8 cellular contexts compared by ENCODE assay signal in the genomic region with DNA sequence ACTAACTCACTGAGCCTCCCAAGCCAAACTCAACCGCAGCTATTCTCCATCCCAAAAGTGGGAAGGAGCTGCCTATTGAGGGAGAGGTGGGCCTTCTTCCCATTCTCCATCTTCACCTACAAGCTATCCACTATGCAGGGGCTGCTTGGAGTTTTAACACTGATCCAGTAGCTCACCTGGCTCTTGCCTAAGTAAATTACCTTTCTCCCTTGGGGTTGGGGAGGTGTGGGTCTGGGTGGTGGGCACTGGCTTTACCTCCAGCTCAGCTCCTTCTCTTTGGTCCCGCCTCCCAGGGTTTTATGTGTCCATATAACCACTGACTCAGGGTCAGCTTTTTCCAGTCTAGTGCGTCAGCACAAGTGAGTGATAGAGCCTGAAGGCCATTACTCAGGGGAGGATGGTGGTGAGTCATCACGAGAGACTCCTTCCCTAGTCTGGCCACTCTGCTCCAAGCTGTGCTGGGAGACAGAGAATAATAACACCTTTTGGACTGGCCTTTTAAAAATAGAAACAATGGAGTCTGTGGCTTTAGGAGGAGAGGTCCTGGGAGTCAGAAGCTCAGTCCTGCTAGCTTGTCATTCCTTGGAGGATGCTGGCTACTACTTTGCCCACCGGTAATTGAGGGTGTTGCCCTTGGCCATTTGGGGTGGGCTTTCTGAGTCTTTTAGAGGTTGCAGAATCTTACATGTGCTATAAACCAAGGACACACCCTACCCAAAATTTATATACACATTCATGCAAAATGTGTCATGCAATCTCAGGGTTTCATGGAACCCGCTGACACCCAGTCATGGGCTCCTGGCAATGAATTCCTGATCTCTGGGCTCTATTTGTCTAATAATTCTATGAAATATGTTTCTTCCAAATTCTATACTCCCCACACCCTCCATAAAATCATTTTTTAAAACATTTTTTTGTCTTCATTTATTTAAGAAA. TPM values are rescaled to one million over a fixed set of nuclear protein-coding genes. Genes with fewer than 3 reads are reported as not detected.
DNase-seq lines count a peak whose midpoint lies in the region; ATAC-seq, FAIRE-seq and TF ChIP-seq lines count a peak whose summit lies in the region.

No MANE protein-coding gene starts in this region.

- ATAC-seq in SK-N-SH treated with all-trans-retinoic acid at 6 μM for 48 hours, result peak; percentile 99
- ATAC-seq in HG03439 (IDR thresholded peaks at IDR 0.05; ENCODE audit: unreplicated experiment), result no peak

- H3K4me2 ChIP-seq in skeletal muscle satellite cell (ENCODE audit: low read length), result peak overlapping the region; percentile 52

- 61% methylated on average over 6 of the region's 6 CpGs for whole genome bisulfite sequencing in prostate gland

- no peaks in the 10 kb centered on the region for H3K36me3 ChIP-seq in skeletal muscle satellite cell (ENCODE audit: insufficient read depth, low read length)
- no peaks in the 10 kb centered on the region for H3K36me3 ChIP-seq in prostate gland

- H3K27ac ChIP-seq in coronary artery (no peak overlapping the region), prostate gland (no peak overlapping the region)

- intact Hi-C loops in prostate gland (cut with DNase I), result no loop called here

- H3K9me3 ChIP-seq in skeletal muscle satellite cell (replicated peaks; ENCODE audit: low read length) (no peaks in the 10 kb centered on the region), prostate gland (no peaks in the 10 kb centered on the region)

- peak; percentile 90 for DNase-seq in H54 (ENCODE audit: insufficient read length, low spot score)
- peak; percentile 96 for DNase-seq in glomerular visceral epithelial cell (ENCODE audit: extremely low spot score)
- DNase-seq in coronary artery (ENCODE audit: low spot score), result no peak
- no peak for DNase-seq in prostate gland (ENCODE audit: low spot score)
- DNase-seq in medulla oblongata (ENCODE audit: extremely low spot score), result no peak

- TF ChIP-seq CTCF in coronary artery (IDR thresholded peaks at IDR 0.05) (no peak), prostate gland (IDR thresholded peaks at IDR 0.05) (no peak)

- FAIRE-seq in H54 (lab: Jason Lieb, UNC), result peak; percentile 99

- no peak for TF ChIP-seq POLR2A in H54 (IDR thresholded peaks at IDR 0.05; ENCODE audit: low read depth, low read length)
- TF ChIP-seq POLR2A in prostate gland (IDR thresholded peaks at IDR 0.05), result no peak

- H3K4me3 ChIP-seq in skeletal muscle satellite cell (ENCODE audit: low read length) (no peak overlapping the region), coronary artery (no peak overlapping the region), prostate gland (no peak overlapping the region)

- H3K27me3 ChIP-seq in skeletal muscle satellite cell (ENCODE audit: control insufficient read depth, insufficient read depth, low read length) (peaks cover 28% of the 10 kb centered on the region), prostate gland (replicated peaks; ENCODE audit: insufficient read depth) (no peaks in the 10 kb centered on the region)

- H3K9ac ChIP-seq in skeletal muscle satellite cell (ENCODE audit: low read depth, low read length), result no peak overlapping the region

- H3K4me1 ChIP-seq in skeletal muscle satellite cell (ENCODE audit: control insufficient read depth, insufficient read depth, low read length) (peaks cover 13% of the 10 kb centered on the region), prostate gland (replicated peaks) (no peaks in the 10 kb centered on the region)

TF ChIP-seq in SK-N-SH treated with all-trans-retinoic acid at 6 μM for 48 hours, 23 proteins besides CTCF, POLR2A, EP300 and RAD21:
- TF ChIP-seq, protein P1, sequence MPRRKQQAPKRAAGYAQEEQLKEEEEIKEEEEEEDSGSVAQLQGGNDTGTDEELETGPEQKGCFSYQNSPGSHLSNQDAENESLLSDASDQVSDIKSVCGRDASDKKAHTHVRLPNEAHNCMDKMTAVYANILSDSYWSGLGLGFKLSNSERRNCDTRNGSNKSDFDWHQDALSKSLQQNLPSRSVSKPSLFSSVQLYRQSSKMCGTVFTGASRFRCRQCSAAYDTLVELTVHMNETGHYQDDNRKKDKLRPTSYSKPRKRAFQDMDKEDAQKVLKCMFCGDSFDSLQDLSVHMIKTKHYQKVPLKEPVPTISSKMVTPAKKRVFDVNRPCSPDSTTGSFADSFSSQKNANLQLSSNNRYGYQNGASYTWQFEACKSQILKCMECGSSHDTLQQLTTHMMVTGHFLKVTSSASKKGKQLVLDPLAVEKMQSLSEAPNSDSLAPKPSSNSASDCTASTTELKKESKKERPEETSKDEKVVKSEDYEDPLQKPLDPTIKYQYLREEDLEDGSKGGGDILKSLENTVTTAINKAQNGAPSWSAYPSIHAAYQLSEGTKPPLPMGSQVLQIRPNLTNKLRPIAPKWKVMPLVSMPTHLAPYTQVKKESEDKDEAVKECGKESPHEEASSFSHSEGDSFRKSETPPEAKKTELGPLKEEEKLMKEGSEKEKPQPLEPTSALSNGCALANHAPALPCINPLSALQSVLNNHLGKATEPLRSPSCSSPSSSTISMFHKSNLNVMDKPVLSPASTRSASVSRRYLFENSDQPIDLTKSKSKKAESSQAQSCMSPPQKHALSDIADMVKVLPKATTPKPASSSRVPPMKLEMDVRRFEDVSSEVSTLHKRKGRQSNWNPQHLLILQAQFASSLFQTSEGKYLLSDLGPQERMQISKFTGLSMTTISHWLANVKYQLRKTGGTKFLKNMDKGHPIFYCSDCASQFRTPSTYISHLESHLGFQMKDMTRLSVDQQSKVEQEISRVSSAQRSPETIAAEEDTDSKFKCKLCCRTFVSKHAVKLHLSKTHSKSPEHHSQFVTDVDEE (CRISPR knock-in tag; IDR thresholded peaks at IDR 0.05), result no peak
- TF ChIP-seq TOX (CRISPR knock-in tag; IDR thresholded peaks at IDR 0.05; ENCODE audit: borderline replicate concordance), result 0 out of 2 replicates have a peak, but pooled peaks have one; percentile 52

RNA-seq across cellular contexts. Expression of a gene that starts 35.6 kb away (rescaled TPM):
- total RNA-seq in skeletal muscle satellite cell (2012; rRNA removed), result 106 and 121 TPM in 2 replicates
- total RNA-seq in prostate gland, result 100 to 1,000 TPM; 262 to 348 TPM

RNA-seq across cellular contexts. Expression of a gene that starts 46.7 kb away (rescaled TPM):
- 0.51 and 1.3 TPM in 2 replicates for total RNA-seq in skeletal muscle satellite cell (2012; rRNA removed)
- total RNA-seq in prostate gland, result 100 to 1,000 TPM in 1 of 2 donors, 10 to 100 TPM in 1; 13.8 to 102 TPM

RNA-seq across cellular contexts. Expression of a gene that starts 59.1 kb away (rescaled TPM):
- total RNA-seq in skeletal muscle satellite cell (2012; rRNA removed), result 2.3 and 3.3 TPM in 2 replicates
- 10 to 100 TPM; 33.0 to 38.3 TPM for total RNA-seq in prostate gland

Comparison
In these comparisons a context has a peak if more than half of its experiments do, and no peak if none do; other contexts are left out.
1. DNase-seq: peak in H54 (single experiment) and glomerular visceral epithelial cell (single experiment); none in coronary artery (single experiment), prostate gland (single experiment) and medulla oblongata (single experiment).